1 cellular context compared by ENCODE assay signal in genomic region chr17:81020767-81021497, GRCh38.
TF ChIP-seq lines count a peak whose summit lies in the region.

No MANE protein-coding gene starts in this region.

TF ChIP-seq in K562, 482 proteins besides CTCF, POLR2A, EP300 and RAD21 (continued from another document):
- no peak for TF ChIP-seq TEAD1 (CRISPR knock-in tag; IDR thresholded peaks at IDR 0.05)
